ENCODE assay signal across 22 cellular contexts in genomic region chr6:69884231-69884630, GRCh38. TPM values are rescaled to one million over a fixed set of nuclear protein-coding genes. Genes with fewer than 3 reads are reported as not detected.
A peak's percentile ranks its signal among the peaks of the same experiment; 100 is the strongest.
DNase-seq lines count a peak whose midpoint lies in the region; ATAC-seq, FAIRE-seq and TF ChIP-seq lines count a peak whose summit lies in the region.
"Had no signal": no experiment of that assay in that cellular context is flagged by ENCODE, and none has a peak within 500 bp of the region (broad histone marks: within the 10 kb centered on the region; RNA-seq: fewer than 3 reads in every experiment).

No MANE protein-coding gene starts in this region.

- H3K23ac ChIP-seq in mesendoderm (ENCODE audit: low read length), result no peak overlapping the region

- H3K27me3 Mint-ChIP-seq in IgD-negative memory B cell (no peaks in the 10 kb centered on the region), type B pancreatic cell (no peaks in the 10 kb centered on the region)
- no peaks in the 10 kb centered on the region for H3K27me3 Mint-ChIP-seq in stimulated activated naive B cell treated with anti-CD40 and anti-IgM and Interleukin-4, amounts not matched to agents 10 μg/mL and 1 μg/mL and 100 μg/mL, for 72 hours

- H3K56ac ChIP-seq in mesendoderm (ENCODE audit: low read length), result no peak overlapping the region

- H3K27ac Mint-ChIP-seq in IgD-negative memory B cell (peak overlapping the region in 2 of 3 donors; percentile 35 to 74), type B pancreatic cell (no peak overlapping the region)
- peak overlapping the region; percentile 68 for H3K27ac Mint-ChIP-seq in stimulated activated naive B cell treated with anti-CD40 and anti-IgM and Interleukin-4, amounts not matched to agents 10 μg/mL and 1 μg/mL and 100 μg/mL, for 72 hours
- H3K27ac Mint-ChIP-seq: CD8-positive, alpha-beta T cell had no signal

- no peaks in the 10 kb centered on the region for H3K36me3 ChIP-seq in mesendoderm (ENCODE audit: control insufficient read depth, insufficient read depth, low read length)
- H3K36me3 ChIP-seq: BLaER1 had no signal

- H2AK5ac ChIP-seq in mesendoderm (ENCODE audit: low read length), result no peak overlapping the region

- no peak overlapping the region for H2BK120ac ChIP-seq in mesendoderm (ENCODE audit: low read depth, low read length)

- H3K4me3 ChIP-seq in mesendoderm (ENCODE audit: low read length), result no peak overlapping the region
- H3K4me3 ChIP-seq: BLaER1, GM23248 had no signal

- no peak overlapping the region for H2BK15ac ChIP-seq in mesendoderm (replicated peaks; ENCODE audit: low read depth)

- TF ChIP-seq CTCF in type B pancreatic cell (conservative IDR thresholded peaks at IDR 0.05) (no peak), GM20000 (IDR thresholded peaks at IDR 0.05; ENCODE audit: extremely low read depth, missing control alignments) (no peak)

- H3K79me1 ChIP-seq in mesendoderm (ENCODE audit: low read length), result no peaks in the 10 kb centered on the region

- peaks cover 24% of the 10 kb centered on the region for H3K36me3 Mint-ChIP-seq in IgD-negative memory B cell
- peaks cover 21 to 47% of the 10 kb centered on the region in 2 donors for H3K36me3 Mint-ChIP-seq in stimulated activated naive B cell treated with anti-CD40 and anti-IgM and Interleukin-4, amounts not matched to agents 10 μg/mL and 1 μg/mL and 100 μg/mL, for 72 hours
- no peaks in the 10 kb centered on the region for H3K36me3 Mint-ChIP-seq in type B pancreatic cell
- H3K36me3 Mint-ChIP-seq: CD4-positive, CD25-positive, alpha-beta regulatory T cell; CD8-positive, alpha-beta T cell had no signal

- peak overlapping the region in 1 of 4 donors; percentile 51 for H3K4me3 Mint-ChIP-seq in IgD-negative memory B cell
- H3K4me3 Mint-ChIP-seq in stimulated activated naive B cell treated with anti-CD40 and anti-IgM and Interleukin-4, amounts not matched to agents 10 μg/mL and 1 μg/mL and 100 μg/mL, for 72 hours, result no peak overlapping the region
- H3K4me3 Mint-ChIP-seq in type B pancreatic cell, result no peak overlapping the region
- H3K4me3 Mint-ChIP-seq: CD4-positive, CD25-positive, alpha-beta regulatory T cell; CD8-positive, alpha-beta T cell had no signal

- H3K79me2 ChIP-seq in mesendoderm (ENCODE audit: control insufficient read depth, insufficient read depth, low read length), result no peaks in the 10 kb centered on the region

- H3K18ac ChIP-seq in mesendoderm (ENCODE audit: low read length), result no peak overlapping the region

- H3K27ac ChIP-seq in mesendoderm (ENCODE audit: low read depth, low read length), result no peak overlapping the region
- H3K27ac ChIP-seq: BLaER1, C4-2B, GM23248 had no signal

- H3K4me1 Mint-ChIP-seq in IgD-negative memory B cell (peaks cover 48 to 63% (median 56%) of the 10 kb centered on the region in 3 donors), type B pancreatic cell (ENCODE audit: unreplicated experiment) (no peaks in the 10 kb centered on the region)
- peaks cover 31 to 79% of the 10 kb centered on the region in 2 donors for H3K4me1 Mint-ChIP-seq in stimulated activated naive B cell treated with anti-CD40 and anti-IgM and Interleukin-4, amounts not matched to agents 10 μg/mL and 1 μg/mL and 100 μg/mL, for 72 hours

- peak; percentile 37 for FAIRE-seq in GM19239 (lab: Jason Lieb, UNC)
- FAIRE-seq: G401.6, GM12892, H1 had no signal

- H3K4me2 ChIP-seq in mesendoderm (ENCODE audit: low read length), result no peak overlapping the region
- H3K4me2 ChIP-seq: BLaER1 had no signal

- H3K9ac ChIP-seq in mesendoderm (ENCODE audit: low read length), result no peak overlapping the region
- H3K9ac ChIP-seq: BLaER1, GM23248 had no signal

- H3K4ac ChIP-seq in mesendoderm (ENCODE audit: low read depth, low read length), result no peak overlapping the region

- no peaks in the 10 kb centered on the region for H3K4me1 ChIP-seq in mesendoderm (ENCODE audit: control insufficient read depth, low read depth, low read length)
- H3K4me1 ChIP-seq: Caco-2 had no signal

- no peak for ATAC-seq in stimulated activated naive B cell treated with anti-CD40 and anti-IgM and Interleukin-4, amounts not matched to agents 10 μg/mL and 1 μg/mL and 100 μg/mL, for 72 hours (replicated peaks)
- ATAC-seq in GM21381 (IDR thresholded peaks at IDR 0.05; ENCODE audit: unreplicated experiment), result no peak
- ATAC-seq: CD8-positive, alpha-beta T cell; HCT116 had no signal

- no CpG with 5 or more reads among the region's 2 CpGs for whole genome bisulfite sequencing in mesendoderm (ENCODE audit: extremely low coverage, insufficient coverage, low lambda C conversion rate)

- DNase-seq in GM19239 (ENCODE audit: insufficient read length, low spot score) (no peak), mesendoderm (peak; percentile 49), type B pancreatic cell (ENCODE audit: extremely low spot score, unreplicated experiment) (no peak), GM20000 (ENCODE audit: low spot score) (no peak)
- no peak for DNase-seq in stimulated activated naive B cell treated with anti-CD40 and anti-IgM and Interleukin-4, amounts not matched to agents 10 μg/mL and 1 μg/mL and 100 μg/mL, for 72 hours
- no peak for DNase-seq in activated CD8-positive, alpha-beta memory T cell treated with anti-CD3 and anti-CD28 coated beads for 24 hours
- DNase-seq: Caco-2; CD4-positive, CD25-positive, alpha-beta regulatory T cell; CD8-positive, alpha-beta T cell; DMS153; DND-41; H7 had no signal

- H3K27me3 ChIP-seq in mesendoderm (ENCODE audit: insufficient read depth, low read length, poor library complexity), result no peaks in the 10 kb centered on the region
- H3K27me3 ChIP-seq: BLaER1 had no signal

- H2BK5ac ChIP-seq in mesendoderm (ENCODE audit: low read length), result no peak overlapping the region

- H4K8ac ChIP-seq in mesendoderm (ENCODE audit: low read depth, low read length), result no peak overlapping the region

- no peak overlapping the region for H4K5ac ChIP-seq in mesendoderm (ENCODE audit: low read length)

- H3K9me3 Mint-ChIP-seq in IgD-negative memory B cell, result no peaks in the 10 kb centered on the region
- peaks cover 1 to 4% of the 10 kb centered on the region in 2 donors for H3K9me3 Mint-ChIP-seq in stimulated activated naive B cell treated with anti-CD40 and anti-IgM and Interleukin-4, amounts not matched to agents 10 μg/mL and 1 μg/mL and 100 μg/mL, for 72 hours
- H3K9me3 Mint-ChIP-seq in type B pancreatic cell, result peaks cover 4% of the 10 kb centered on the region
- H3K9me3 Mint-ChIP-seq: CD8-positive, alpha-beta T cell had no signal

RNA-seq across cellular contexts. Expression of gene COL19A1, which starts 17.9 kb away (rescaled TPM):
- 5.3 TPM for polyA plus RNA-seq in IgD-negative memory B cell
- 0.01 TPM for polyA plus RNA-seq in mesendoderm (2013, experiment 1 of 2)
- polyA plus RNA-seq in mesendoderm (2013, experiment 2 of 2), result 0.04 TPM
- 0.55 and 1.6 TPM in 2 replicates for total RNA-seq in type B pancreatic cell (ENCODE audit: low replicate concordance)
- total RNA-seq: A172, Caco-2, GM23248, H1, H7 had no signal
- polyA plus RNA-seq: CD4-positive, CD25-positive, alpha-beta regulatory T cell; GM23248; H1 had no signal
